16 cellular contexts compared by ENCODE assay signal in genomic region chr1:34037109-34037508, GRCh38.
A peak's percentile ranks its signal among the peaks of the same experiment; 100 is the strongest.
DNase-seq lines count a peak whose midpoint lies in the region; ATAC-seq and TF ChIP-seq lines count a peak whose summit lies in the region.
"Had no signal": no experiment of that assay in that cellular context is flagged by ENCODE, and none has a peak within 500 bp of the region (broad histone marks: within the 10 kb centered on the region; RNA-seq: fewer than 3 reads in every experiment).

No MANE protein-coding gene starts in this region.

- H3K4me1 ChIP-seq in HUES48 (ENCODE audit: control insufficient read depth, insufficient read depth, low read length) (peaks cover 22% of the 10 kb centered on the region), endodermal cell (ENCODE audit: control insufficient read depth, insufficient read depth, low read length) (peaks cover 13% of the 10 kb centered on the region), aorta (ENCODE audit: control insufficient read depth in 1 of 2, insufficient read depth in 2 of 2, low read length in 2 of 2) (no peaks in the 10 kb centered on the region)
- H3K4me1 ChIP-seq: HAP-1 had no signal

- peak overlapping the region; percentile 56 for H3K27ac ChIP-seq in HUES48 (ENCODE audit: low read depth, low read length)
- no peak overlapping the region for H3K27ac ChIP-seq in endodermal cell (ENCODE audit: low read depth, low read length)
- H3K27ac ChIP-seq in substantia nigra (ENCODE audit: low read depth, low read length, poor library complexity, severe bottlenecking), result no peak overlapping the region
- H3K27ac ChIP-seq in aorta (ENCODE audit: low read depth in 1 of 2, low read length in 2 of 2), result no peak overlapping the region
- H3K27ac ChIP-seq: C4-2B had no signal

- no peaks in the 10 kb centered on the region for H3K27me3 Mint-ChIP-seq in endodermal cell (ENCODE audit: insufficient read depth)

- H3K9me3 Mint-ChIP-seq in endodermal cell, result no peaks in the 10 kb centered on the region
- H3K9me3 Mint-ChIP-seq: CD4-positive, alpha-beta memory T cell had no signal

- peak; percentile 83 for DNase-seq in endodermal cell
- peak; percentile 49 for DNase-seq in iPS-NIHi11 (ENCODE audit: low spot score)
- no peak for DNase-seq in amygdala (lab: John Stamatoyannopoulos, UW)
- DNase-seq in substantia nigra (lab: John Stamatoyannopoulos, UW), result no peak
- no peak for DNase-seq in aorta
- no peak for DNase-seq in GM20000 (ENCODE audit: low spot score)
- DNase-seq: ACHN; AML-193; CD4-positive, alpha-beta memory T cell; DMS153; DMS79; GDM1; GOT3 had no signal

- H3K27me3 ChIP-seq in HUES48 (ENCODE audit: control insufficient read depth, insufficient read depth, low read length) (no peaks in the 10 kb centered on the region), endodermal cell (ENCODE audit: control insufficient read depth, insufficient read depth, low read length, poor library complexity, severe bottlenecking) (no peaks in the 10 kb centered on the region), aorta (ENCODE audit: control insufficient read depth in 1 of 2, insufficient read depth in 2 of 2, low read length in 1 of 2) (no peaks in the 10 kb centered on the region)

- H3K9me3 ChIP-seq in HUES48 (ENCODE audit: control insufficient read depth, insufficient read depth, low read length) (no peaks in the 10 kb centered on the region), endodermal cell (ENCODE audit: control insufficient read depth, low read length) (no peaks in the 10 kb centered on the region), aorta (ENCODE audit: control insufficient read depth, low read length) (no peaks in the 10 kb centered on the region)
- H3K9me3 ChIP-seq: HAP-1 had no signal

- H3K36me3 Mint-ChIP-seq in endodermal cell (ENCODE audit: low read depth), result no peaks in the 10 kb centered on the region
- H3K36me3 Mint-ChIP-seq: CD4-positive, alpha-beta memory T cell had no signal

- 69 to 73% methylated on average over 4 to 8 of the region's 8 CpGs for WGBS in endodermal cell (ENCODE audit: insufficient coverage in 1 of 2, insufficient read length in 1 of 2), 2 experiments
- 54 to 68% methylated on average over 8 of the region's 8 CpGs for WGBS in aorta, 2 donors

- H3K27ac Mint-ChIP-seq in endodermal cell, result no peak overlapping the region
- H3K27ac Mint-ChIP-seq: CD4-positive, alpha-beta memory T cell had no signal

- intact Hi-C loops in aorta (cut with DNase I), result no loop called here

- H3K4me3 Mint-ChIP-seq in endodermal cell, result no peak overlapping the region
- H3K4me3 Mint-ChIP-seq: CD4-positive, alpha-beta memory T cell had no signal

- H3K4me1 Mint-ChIP-seq in endodermal cell, result no peaks in the 10 kb centered on the region
- H3K4me1 Mint-ChIP-seq: CD4-positive, alpha-beta memory T cell had no signal

- TF ChIP-seq CTCF in endodermal cell (conservative IDR thresholded peaks at IDR 0.05) (peak; percentile 61), GM20000 (IDR thresholded peaks at IDR 0.05; ENCODE audit: extremely low read depth, missing control alignments) (no peak)

- no peak overlapping the region for H3K4me3 ChIP-seq in HUES48 (ENCODE audit: low read depth, low read length)
- no peak overlapping the region for H3K4me3 ChIP-seq in endodermal cell (ENCODE audit: low read length)
- no peak overlapping the region for H3K4me3 ChIP-seq in aorta (ENCODE audit: low read length in 2 of 2)
- H3K4me3 ChIP-seq: HAP-1 had no signal

- H3K36me3 ChIP-seq in HUES48 (ENCODE audit: control insufficient read depth, insufficient read depth, low read length), result no peaks in the 10 kb centered on the region
- H3K36me3 ChIP-seq in endodermal cell (ENCODE audit: control insufficient read depth, insufficient read depth, low read length), result no peaks in the 10 kb centered on the region
- H3K36me3 ChIP-seq in aorta (ENCODE audit: control insufficient read depth in 1 of 2, insufficient read depth in 2 of 2, low read length in 1 of 2), result no peaks in the 10 kb centered on the region
- H3K36me3 ChIP-seq: HAP-1 had no signal

- H3K9ac ChIP-seq in HUES48 (ENCODE audit: low read depth, low read length) (no peak overlapping the region), endodermal cell (ENCODE audit: extremely low read depth, low read length, poor library complexity, severe bottlenecking) (no peak overlapping the region)

- ATAC-seq in aorta (ENCODE audit: low FRiP score), result no peak

Comparison
In these comparisons a context has a peak if more than half of its experiments do, and no peak if none do; other contexts are left out.
1. DNase-seq: peak in endodermal cell (single experiment) and iPS-NIHi11 (single experiment); none in amygdala (0 of 56), substantia nigra (0 of 49), aorta (0 of 2) and GM20000 (single experiment).